1 cellular context compared by ENCODE assay signal in the genomic region with DNA sequence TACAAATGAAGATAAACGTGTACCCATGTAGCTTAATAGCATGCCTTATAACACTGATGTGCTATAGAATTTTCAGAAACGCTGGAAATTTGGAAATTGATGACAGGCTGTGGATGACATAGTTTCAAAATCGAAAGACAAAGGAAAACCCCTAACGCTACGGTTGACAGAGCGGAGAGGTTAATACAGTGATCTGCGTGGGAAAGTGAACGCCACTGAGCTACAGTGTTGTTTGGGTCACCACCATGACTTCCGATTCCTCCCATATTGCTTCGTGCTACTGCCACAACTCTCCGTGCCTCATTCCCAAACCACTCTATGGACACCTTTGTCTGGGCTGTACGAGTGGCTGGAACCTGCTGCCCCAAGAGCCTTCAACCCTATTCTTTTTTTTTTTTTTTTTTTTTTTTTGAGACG.
TF ChIP-seq lines count a peak whose summit lies in the region.

No MANE protein-coding gene starts in this region.

TF ChIP-seq in GM12878, 131 proteins besides CTCF, POLR2A, EP300 and RAD21 (continued from another document and continues in another):
- TF ChIP-seq POLR2AphosphoS2 (IDR thresholded peaks at IDR 0.05; ENCODE audit: low read depth, low read length) (peak; percentile 23; the same call in 1 of the 2 replicates), TCF3 (IDR thresholded peaks at IDR 0.05; ENCODE audit: borderline replicate concordance, insufficient read depth, low read depth, low read length) (no peak), MTA2 (IDR thresholded peaks at IDR 0.05; ENCODE audit: low read depth) (peak; percentile 58; the same call in 1 of the 2 replicates), RFX5 (IDR thresholded peaks at IDR 0.05; ENCODE audit: low read depth, low read length) (no peak), CBFB (IDR thresholded peaks at IDR 0.05; ENCODE audit: low read depth) (0 out of 2 replicates have a peak, but pooled peaks have one; percentile 46), YBX1 (IDR thresholded peaks at IDR 0.05) (no peak), NFIC (IDR thresholded peaks at IDR 0.05; ENCODE audit: low read depth, low read length) (peak; percentile 65; the same call in 1 of the 2 replicates), RELA (IDR thresholded peaks at IDR 0.05; ENCODE audit: borderline replicate concordance, partially characterized antibody) (no peak), GABPA (IDR thresholded peaks at IDR 0.05; ENCODE audit: low read depth) (0 out of 2 replicates have a peak, but pooled peaks have one; percentile 26), FOXM1 (IDR thresholded peaks at IDR 0.05; ENCODE audit: low read depth, low read length) (no peak), TBL1XR1 (IDR thresholded peaks at IDR 0.05; ENCODE audit: low read depth, low read length) (peak; percentile 44; the same call in 1 of the 2 replicates), SMAD1 (IDR thresholded peaks at IDR 0.05; ENCODE audit: low read depth, partially characterized antibody) (peak; percentile 29), SREBF2 (IDR thresholded peaks at IDR 0.05; ENCODE audit: low read length) (no peak), SUZ12 (IDR thresholded peaks at IDR 0.05; ENCODE audit: unreplicated experiment) (no peak), CREB1 (IDR thresholded peaks at IDR 0.05; ENCODE audit: low read depth) (peak; percentile 36; the same call in 1 of the 2 replicates), ZBED1 (IDR thresholded peaks at IDR 0.05; ENCODE audit: borderline replicate concordance) (peak; percentile 81; the same call in 1 of the 2 replicates), JUNB (IDR thresholded peaks at IDR 0.05) (peak; percentile 24; the same call in 1 of the 2 replicates), TAF1 (IDR thresholded peaks at IDR 0.05; ENCODE audit: borderline replicate concordance, low read depth, low read length) (no peak), SMAD5 (IDR thresholded peaks at IDR 0.05; ENCODE audit: low read depth) (0 out of 2 replicates have a peak, but pooled peaks have one; percentile 18), MEF2B (IDR thresholded peaks at IDR 0.05; ENCODE audit: partially characterized antibody, poor library complexity, severe bottlenecking) (peak; percentile 56), ESRRA (IDR thresholded peaks at IDR 0.05; ENCODE audit: low read length) (no peak), BHLHE40 (IDR thresholded peaks at IDR 0.05; ENCODE audit: borderline replicate concordance in 1 of 2, low read depth in 2 of 2, low read length in 1 of 2) (no peak), POLR2AphosphoS5 (IDR thresholded peaks at IDR 0.05; ENCODE audit: low read length) (peak; percentile 35; the same call in 1 of the 2 replicates), ZNF384 (IDR thresholded peaks at IDR 0.05; ENCODE audit: borderline replicate concordance, low read depth, low read length) (0 out of 2 replicates have a peak, but pooled peaks have one; percentile 32), IKZF2 (IDR thresholded peaks at IDR 0.05) (peak; percentile 67 to 79), WRNIP1 (IDR thresholded peaks at IDR 0.05; ENCODE audit: borderline replicate concordance, low read depth, low read length) (0 out of 2 replicates have a peak, but pooled peaks have one; percentile 23)
- TF ChIP-seq, protein P1, sequence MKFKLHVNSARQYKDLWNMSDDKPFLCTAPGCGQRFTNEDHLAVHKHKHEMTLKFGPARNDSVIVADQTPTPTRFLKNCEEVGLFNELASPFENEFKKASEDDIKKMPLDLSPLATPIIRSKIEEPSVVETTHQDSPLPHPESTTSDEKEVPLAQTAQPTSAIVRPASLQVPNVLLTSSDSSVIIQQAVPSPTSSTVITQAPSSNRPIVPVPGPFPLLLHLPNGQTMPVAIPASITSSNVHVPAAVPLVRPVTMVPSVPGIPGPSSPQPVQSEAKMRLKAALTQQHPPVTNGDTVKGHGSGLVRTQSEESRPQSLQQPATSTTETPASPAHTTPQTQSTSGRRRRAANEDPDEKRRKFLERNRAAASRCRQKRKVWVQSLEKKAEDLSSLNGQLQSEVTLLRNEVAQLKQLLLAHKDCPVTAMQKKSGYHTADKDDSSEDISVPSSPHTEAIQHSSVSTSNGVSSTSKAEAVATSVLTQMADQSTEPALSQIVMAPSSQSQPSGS (IDR thresholded peaks at IDR 0.05; ENCODE audit: low read length) = peak; percentile 83
- TF ChIP-seq, protein P2, sequence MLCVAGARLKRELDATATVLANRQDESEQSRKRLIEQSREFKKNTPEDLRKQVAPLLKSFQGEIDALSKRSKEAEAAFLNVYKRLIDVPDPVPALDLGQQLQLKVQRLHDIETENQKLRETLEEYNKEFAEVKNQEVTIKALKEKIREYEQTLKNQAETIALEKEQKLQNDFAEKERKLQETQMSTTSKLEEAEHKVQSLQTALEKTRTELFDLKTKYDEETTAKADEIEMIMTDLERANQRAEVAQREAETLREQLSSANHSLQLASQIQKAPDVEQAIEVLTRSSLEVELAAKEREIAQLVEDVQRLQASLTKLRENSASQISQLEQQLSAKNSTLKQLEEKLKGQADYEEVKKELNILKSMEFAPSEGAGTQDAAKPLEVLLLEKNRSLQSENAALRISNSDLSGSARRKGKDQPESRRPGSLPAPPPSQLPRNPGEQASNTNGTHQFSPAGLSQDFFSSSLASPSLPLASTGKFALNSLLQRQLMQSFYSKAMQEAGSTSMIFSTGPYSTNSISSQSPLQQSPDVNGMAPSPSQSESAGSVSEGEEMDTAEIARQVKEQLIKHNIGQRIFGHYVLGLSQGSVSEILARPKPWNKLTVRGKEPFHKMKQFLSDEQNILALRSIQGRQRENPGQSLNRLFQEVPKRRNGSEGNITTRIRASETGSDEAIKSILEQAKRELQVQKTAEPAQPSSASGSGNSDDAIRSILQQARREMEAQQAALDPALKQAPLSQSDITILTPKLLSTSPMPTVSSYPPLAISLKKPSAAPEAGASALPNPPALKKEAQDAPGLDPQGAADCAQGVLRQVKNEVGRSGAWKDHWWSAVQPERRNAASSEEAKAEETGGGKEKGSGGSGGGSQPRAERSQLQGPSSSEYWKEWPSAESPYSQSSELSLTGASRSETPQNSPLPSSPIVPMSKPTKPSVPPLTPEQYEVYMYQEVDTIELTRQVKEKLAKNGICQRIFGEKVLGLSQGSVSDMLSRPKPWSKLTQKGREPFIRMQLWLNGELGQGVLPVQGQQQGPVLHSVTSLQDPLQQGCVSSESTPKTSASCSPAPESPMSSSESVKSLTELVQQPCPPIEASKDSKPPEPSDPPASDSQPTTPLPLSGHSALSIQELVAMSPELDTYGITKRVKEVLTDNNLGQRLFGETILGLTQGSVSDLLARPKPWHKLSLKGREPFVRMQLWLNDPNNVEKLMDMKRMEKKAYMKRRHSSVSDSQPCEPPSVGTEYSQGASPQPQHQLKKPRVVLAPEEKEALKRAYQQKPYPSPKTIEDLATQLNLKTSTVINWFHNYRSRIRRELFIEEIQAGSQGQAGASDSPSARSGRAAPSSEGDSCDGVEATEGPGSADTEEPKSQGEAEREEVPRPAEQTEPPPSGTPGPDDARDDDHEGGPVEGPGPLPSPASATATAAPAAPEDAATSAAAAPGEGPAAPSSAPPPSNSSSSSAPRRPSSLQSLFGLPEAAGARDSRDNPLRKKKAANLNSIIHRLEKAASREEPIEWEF (IDR thresholded peaks at IDR 0.05; ENCODE audit: insufficient replicate concordance, low read depth, low read length) = peak; percentile 77
- TF ChIP-seq, protein P3, sequence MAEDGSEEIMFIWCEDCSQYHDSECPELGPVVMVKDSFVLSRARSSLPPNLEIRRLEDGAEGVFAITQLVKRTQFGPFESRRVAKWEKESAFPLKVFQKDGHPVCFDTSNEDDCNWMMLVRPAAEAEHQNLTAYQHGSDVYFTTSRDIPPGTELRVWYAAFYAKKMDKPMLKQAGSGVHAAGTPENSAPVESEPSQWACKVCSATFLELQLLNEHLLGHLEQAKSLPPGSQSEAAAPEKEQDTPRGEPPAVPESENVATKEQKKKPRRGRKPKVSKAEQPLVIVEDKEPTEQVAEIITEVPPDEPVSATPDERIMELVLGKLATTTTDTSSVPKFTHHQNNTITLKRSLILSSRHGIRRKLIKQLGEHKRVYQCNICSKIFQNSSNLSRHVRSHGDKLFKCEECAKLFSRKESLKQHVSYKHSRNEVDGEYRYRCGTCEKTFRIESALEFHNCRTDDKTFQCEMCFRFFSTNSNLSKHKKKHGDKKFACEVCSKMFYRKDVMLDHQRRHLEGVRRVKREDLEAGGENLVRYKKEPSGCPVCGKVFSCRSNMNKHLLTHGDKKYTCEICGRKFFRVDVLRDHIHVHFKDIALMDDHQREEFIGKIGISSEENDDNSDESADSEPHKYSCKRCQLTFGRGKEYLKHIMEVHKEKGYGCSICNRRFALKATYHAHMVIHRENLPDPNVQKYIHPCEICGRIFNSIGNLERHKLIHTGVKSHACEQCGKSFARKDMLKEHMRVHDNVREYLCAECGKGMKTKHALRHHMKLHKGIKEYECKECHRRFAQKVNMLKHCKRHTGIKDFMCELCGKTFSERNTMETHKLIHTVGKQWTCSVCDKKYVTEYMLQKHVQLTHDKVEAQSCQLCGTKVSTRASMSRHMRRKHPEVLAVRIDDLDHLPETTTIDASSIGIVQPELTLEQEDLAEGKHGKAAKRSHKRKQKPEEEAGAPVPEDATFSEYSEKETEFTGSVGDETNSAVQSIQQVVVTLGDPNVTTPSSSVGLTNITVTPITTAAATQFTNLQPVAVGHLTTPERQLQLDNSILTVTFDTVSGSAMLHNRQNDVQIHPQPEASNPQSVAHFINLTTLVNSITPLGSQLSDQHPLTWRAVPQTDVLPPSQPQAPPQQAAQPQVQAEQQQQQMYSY (CRISPR knock-in tag; IDR thresholded peaks at IDR 0.05) = no peak
- TF ChIP-seq, protein P4, sequence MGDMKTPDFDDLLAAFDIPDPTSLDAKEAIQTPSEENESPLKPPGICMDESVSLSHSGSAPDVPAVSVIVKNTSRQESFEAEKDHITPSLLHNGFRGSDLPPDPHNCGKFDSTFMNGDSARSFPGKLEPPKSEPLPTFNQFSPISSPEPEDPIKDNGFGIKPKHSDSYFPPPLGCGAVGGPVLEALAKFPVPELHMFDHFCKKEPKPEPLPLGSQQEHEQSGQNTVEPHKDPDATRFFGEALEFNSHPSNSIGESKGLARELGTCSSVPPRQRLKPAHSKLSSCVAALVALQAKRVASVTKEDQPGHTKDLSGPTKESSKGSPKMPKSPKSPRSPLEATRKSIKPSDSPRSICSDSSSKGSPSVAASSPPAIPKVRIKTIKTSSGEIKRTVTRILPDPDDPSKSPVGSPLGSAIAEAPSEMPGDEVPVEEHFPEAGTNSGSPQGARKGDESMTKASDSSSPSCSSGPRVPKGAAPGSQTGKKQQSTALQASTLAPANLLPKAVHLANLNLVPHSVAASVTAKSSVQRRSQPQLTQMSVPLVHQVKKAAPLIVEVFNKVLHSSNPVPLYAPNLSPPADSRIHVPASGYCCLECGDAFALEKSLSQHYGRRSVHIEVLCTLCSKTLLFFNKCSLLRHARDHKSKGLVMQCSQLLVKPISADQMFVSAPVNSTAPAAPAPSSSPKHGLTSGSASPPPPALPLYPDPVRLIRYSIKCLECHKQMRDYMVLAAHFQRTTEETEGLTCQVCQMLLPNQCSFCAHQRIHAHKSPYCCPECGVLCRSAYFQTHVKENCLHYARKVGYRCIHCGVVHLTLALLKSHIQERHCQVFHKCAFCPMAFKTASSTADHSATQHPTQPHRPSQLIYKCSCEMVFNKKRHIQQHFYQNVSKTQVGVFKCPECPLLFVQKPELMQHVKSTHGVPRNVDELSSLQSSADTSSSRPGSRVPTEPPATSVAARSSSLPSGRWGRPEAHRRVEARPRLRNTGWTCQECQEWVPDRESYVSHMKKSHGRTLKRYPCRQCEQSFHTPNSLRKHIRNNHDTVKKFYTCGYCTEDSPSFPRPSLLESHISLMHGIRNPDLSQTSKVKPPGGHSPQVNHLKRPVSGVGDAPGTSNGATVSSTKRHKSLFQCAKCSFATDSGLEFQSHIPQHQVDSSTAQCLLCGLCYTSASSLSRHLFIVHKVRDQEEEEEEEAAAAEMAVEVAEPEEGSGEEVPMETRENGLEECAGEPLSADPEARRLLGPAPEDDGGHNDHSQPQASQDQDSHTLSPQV (IDR thresholded peaks at IDR 0.05) = no peak
- TF ChIP-seq, protein P5, sequence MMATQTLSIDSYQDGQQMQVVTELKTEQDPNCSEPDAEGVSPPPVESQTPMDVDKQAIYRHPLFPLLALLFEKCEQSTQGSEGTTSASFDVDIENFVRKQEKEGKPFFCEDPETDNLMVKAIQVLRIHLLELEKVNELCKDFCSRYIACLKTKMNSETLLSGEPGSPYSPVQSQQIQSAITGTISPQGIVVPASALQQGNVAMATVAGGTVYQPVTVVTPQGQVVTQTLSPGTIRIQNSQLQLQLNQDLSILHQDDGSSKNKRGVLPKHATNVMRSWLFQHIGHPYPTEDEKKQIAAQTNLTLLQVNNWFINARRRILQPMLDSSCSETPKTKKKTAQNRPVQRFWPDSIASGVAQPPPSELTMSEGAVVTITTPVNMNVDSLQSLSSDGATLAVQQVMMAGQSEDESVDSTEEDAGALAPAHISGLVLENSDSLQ (IDR thresholded peaks at IDR 0.05) = peak; percentile 36; the same call in 1 of the 2 replicates
- TF ChIP-seq, protein P6, sequence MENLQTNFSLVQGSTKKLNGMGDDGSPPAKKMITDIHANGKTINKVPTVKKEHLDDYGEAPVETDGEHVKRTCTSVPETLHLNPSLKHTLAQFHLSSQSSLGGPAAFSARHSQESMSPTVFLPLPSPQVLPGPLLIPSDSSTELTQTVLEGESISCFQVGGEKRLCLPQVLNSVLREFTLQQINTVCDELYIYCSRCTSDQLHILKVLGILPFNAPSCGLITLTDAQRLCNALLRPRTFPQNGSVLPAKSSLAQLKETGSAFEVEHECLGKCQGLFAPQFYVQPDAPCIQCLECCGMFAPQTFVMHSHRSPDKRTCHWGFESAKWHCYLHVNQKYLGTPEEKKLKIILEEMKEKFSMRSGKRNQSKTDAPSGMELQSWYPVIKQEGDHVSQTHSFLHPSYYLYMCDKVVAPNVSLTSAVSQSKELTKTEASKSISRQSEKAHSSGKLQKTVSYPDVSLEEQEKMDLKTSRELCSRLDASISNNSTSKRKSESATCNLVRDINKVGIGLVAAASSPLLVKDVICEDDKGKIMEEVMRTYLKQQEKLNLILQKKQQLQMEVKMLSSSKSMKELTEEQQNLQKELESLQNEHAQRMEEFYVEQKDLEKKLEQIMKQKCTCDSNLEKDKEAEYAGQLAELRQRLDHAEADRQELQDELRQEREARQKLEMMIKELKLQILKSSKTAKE (IDR thresholded peaks at IDR 0.05; ENCODE audit: low read depth, poor library complexity, severe bottlenecking) = peak; percentile 49
- TF ChIP-seq, protein P7, sequence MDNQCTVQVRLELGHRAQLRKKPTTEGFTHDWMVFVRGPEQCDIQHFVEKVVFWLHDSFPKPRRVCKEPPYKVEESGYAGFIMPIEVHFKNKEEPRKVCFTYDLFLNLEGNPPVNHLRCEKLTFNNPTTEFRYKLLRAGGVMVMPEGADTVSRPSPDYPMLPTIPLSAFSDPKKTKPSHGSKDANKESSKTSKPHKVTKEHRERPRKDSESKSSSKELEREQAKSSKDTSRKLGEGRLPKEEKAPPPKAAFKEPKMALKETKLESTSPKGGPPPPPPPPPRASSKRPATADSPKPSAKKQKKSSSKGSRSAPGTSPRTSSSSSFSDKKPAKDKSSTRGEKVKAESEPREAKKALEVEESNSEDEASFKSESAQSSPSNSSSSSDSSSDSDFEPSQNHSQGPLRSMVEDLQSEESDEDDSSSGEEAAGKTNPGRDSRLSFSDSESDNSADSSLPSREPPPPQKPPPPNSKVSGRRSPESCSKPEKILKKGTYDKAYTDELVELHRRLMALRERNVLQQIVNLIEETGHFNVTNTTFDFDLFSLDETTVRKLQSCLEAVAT (IDR thresholded peaks at IDR 0.05) = peak; percentile 89; the same call in 1 of the 2 replicates
- TF ChIP-seq, protein P8, sequence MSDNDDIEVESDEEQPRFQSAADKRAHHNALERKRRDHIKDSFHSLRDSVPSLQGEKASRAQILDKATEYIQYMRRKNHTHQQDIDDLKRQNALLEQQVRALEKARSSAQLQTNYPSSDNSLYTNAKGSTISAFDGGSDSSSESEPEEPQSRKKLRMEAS (IDR thresholded peaks at IDR 0.05; ENCODE audit: low read depth, low read length) = 0 out of 2 replicates have a peak, but pooled peaks have one; percentile 2
